ENCODE assay signal across 25 cellular contexts in the genomic region with DNA sequence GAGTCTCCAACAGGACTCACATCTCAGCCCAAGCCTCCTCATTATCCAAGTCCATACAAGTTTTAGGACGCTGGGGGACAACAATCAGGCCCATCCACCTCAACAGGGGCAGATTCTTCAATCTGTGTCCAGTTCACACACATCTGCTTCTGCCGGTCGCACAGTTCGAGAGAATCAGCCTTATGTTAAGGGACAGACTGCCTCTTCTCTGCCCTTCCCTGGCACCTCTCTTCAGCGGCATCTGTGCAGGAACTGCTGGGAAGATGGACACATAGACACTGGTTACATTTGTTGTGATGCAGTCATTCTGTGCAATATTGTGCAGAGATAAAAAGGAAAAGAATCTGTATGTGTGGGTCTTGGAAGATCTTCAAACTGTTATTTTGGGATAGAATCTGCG. TPM values are rescaled to one million over a fixed set of nuclear protein-coding genes. Genes with fewer than 3 reads are reported as not detected.
"Had no signal": no experiment of that assay in that cellular context is flagged by ENCODE, and none has a peak within 500 bp of the region (broad histone marks: within the 10 kb centered on the region; RNA-seq: fewer than 3 reads in every experiment).

No MANE protein-coding gene starts in this region.

- ATAC-seq: K562, Panc1, PC-3 had no signal

- DNase-seq: Kasumi-1, MM.1S, NCI-H1092 treated with DMSO at 0.1 percent for 48 hours, NCI-H1436, NCI-H187, NCI-H2029, NCI-H2081 treated with DMSO at 0.1 percent for 48 hours, NCI-H226, NCI-H446, NCI-H510A, NCI-H524 treated with DMSO at 0.1 percent for 48 hours, NCI-H69, NCI-H774, PC-3, SHP77, SK-N-SH, SW 1271 had no signal

- FAIRE-seq: K562 had no signal

- H3K4me3 ChIP-seq: K562 had no signal

- H3K4me2 ChIP-seq: KMS-11, SK-N-SH had no signal

- H3K27ac ChIP-seq: KMS-11, RWPE1 had no signal

- H3K9ac ChIP-seq: KMS-11, SK-N-SH had no signal

RNA-seq across cellular contexts. Expression of a gene that starts 21.0 kb away (rescaled TPM):
- total RNA-seq: HT1080, SK-MEL-5 had no signal
- polyA plus RNA-seq: IgD-negative memory B cell had no signal

RNA-seq across cellular contexts. Expression of a gene that starts 40.6 kb away (rescaled TPM):
- total RNA-seq: HT1080, K562, OCI-LY7, SK-MEL-5 had no signal
- polyA plus RNA-seq: IgD-negative memory B cell, K562, SK-N-SH had no signal
